1 cellular context compared by ENCODE assay signal in genomic region chr17:73194514-73195222, GRCh38.
TF ChIP-seq lines count a peak whose summit lies in the region.

No MANE protein-coding gene starts in this region.

TF ChIP-seq in HepG2, 621 proteins besides CTCF, POLR2A, EP300 and RAD21:
- TF ChIP-seq TP53 (CRISPR knock-in tag; conservative IDR thresholded peaks at IDR 0.05) = no peak
- TF ChIP-seq STAT5B (CRISPR knock-in tag; IDR thresholded peaks at IDR 0.05) = no peak
- no peak for TF ChIP-seq ETS1 (CRISPR knock-in tag; IDR thresholded peaks at IDR 0.05)
- no peak for TF ChIP-seq ZNF678 (CRISPR knock-in tag; IDR thresholded peaks at IDR 0.05)
- no peak for TF ChIP-seq CERS6 (CRISPR knock-in tag; IDR thresholded peaks at IDR 0.05)
- TF ChIP-seq TERF1 (CRISPR knock-in tag; IDR thresholded peaks at IDR 0.05) = no peak
- no peak for TF ChIP-seq RXRB (CRISPR knock-in tag; IDR thresholded peaks at IDR 0.05; ENCODE audit: borderline replicate concordance)
- no peak for TF ChIP-seq ZNF781 (CRISPR knock-in tag; IDR thresholded peaks at IDR 0.05; ENCODE audit: borderline replicate concordance, not compliant biosample characterization)
- TF ChIP-seq MXD3 (CRISPR knock-in tag; IDR thresholded peaks at IDR 0.05) = no peak
- 0 out of 2 replicates have a peak, but pooled peaks have one; percentile 16 for TF ChIP-seq ZBTB38 (CRISPR knock-in tag; IDR thresholded peaks at IDR 0.05)
- TF ChIP-seq AHDC1 (CRISPR knock-in tag; IDR thresholded peaks at IDR 0.05; ENCODE audit: borderline replicate concordance) = peak; percentile 30; the same call in 1 of the 2 replicates
- no peak for TF ChIP-seq ZNF138 (CRISPR knock-in tag; IDR thresholded peaks at IDR 0.05; ENCODE audit: low read depth)
- no peak for TF ChIP-seq FOSL1 (CRISPR knock-in tag; IDR thresholded peaks at IDR 0.05; ENCODE audit: borderline replicate concordance)
- TF ChIP-seq NFIB (CRISPR knock-in tag; IDR thresholded peaks at IDR 0.05; ENCODE audit: borderline replicate concordance) = no peak
- TF ChIP-seq SIN3B (IDR thresholded peaks at IDR 0.05; ENCODE audit: low read length) = no peak
- peak; percentile 79 for TF ChIP-seq ZBTB33 (CRISPR knock-in tag; IDR thresholded peaks at IDR 0.05)
- no peak for TF ChIP-seq ZFX (CRISPR knock-in tag; IDR thresholded peaks at IDR 0.05; ENCODE audit: low read depth)
- TF ChIP-seq, protein P1, sequence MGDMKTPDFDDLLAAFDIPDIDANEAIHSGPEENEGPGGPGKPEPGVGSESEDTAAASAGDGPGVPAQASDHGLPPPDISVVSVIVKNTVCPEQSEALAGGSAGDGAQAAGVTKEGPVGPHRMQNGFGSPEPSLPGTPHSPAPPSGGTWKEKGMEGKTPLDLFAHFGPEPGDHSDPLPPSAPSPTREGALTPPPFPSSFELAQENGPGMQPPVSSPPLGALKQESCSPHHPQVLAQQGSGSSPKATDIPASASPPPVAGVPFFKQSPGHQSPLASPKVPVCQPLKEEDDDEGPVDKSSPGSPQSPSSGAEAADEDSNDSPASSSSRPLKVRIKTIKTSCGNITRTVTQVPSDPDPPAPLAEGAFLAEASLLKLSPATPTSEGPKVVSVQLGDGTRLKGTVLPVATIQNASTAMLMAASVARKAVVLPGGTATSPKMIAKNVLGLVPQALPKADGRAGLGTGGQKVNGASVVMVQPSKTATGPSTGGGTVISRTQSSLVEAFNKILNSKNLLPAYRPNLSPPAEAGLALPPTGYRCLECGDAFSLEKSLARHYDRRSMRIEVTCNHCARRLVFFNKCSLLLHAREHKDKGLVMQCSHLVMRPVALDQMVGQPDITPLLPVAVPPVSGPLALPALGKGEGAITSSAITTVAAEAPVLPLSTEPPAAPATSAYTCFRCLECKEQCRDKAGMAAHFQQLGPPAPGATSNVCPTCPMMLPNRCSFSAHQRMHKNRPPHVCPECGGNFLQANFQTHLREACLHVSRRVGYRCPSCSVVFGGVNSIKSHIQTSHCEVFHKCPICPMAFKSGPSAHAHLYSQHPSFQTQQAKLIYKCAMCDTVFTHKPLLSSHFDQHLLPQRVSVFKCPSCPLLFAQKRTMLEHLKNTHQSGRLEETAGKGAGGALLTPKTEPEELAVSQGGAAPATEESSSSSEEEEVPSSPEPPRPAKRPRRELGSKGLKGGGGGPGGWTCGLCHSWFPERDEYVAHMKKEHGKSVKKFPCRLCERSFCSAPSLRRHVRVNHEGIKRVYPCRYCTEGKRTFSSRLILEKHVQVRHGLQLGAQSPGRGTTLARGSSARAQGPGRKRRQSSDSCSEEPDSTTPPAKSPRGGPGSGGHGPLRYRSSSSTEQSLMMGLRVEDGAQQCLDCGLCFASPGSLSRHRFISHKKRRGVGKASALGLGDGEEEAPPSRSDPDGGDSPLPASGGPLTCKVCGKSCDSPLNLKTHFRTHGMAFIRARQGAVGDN (CRISPR knock-in tag; IDR thresholded peaks at IDR 0.05) = peak; percentile 26; the same call in 1 of the 2 replicates
- TF ChIP-seq, protein P2, sequence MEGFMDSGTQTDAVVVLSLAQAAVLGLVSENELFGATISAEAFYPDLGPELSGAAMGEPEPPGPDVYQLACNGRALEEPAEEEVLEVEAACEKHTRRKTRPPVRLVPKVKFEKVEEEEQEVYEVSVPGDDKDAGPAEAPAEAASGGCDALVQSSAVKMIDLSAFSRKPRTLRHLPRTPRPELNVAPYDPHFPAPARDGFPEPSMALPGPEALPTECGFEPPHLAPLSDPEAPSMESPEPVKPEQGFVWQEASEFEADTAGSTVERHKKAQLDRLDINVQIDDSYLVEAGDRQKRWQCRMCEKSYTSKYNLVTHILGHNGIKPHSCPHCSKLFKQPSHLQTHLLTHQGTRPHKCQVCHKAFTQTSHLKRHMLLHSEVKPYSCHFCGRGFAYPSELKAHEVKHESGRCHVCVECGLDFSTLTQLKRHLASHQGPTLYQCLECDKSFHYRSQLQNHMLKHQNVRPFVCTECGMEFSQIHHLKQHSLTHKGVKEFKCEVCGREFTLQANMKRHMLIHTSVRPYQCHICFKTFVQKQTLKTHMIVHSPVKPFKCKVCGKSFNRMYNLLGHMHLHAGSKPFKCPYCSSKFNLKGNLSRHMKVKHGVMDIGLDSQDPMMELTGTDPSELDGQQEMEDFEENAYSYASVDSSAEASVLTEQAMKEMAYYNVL (CRISPR knock-in tag; IDR thresholded peaks at IDR 0.05; ENCODE audit: borderline replicate concordance) = no peak
- no peak for TF ChIP-seq TOPORS (CRISPR knock-in tag; IDR thresholded peaks at IDR 0.05)
